In the genomic region with DNA sequence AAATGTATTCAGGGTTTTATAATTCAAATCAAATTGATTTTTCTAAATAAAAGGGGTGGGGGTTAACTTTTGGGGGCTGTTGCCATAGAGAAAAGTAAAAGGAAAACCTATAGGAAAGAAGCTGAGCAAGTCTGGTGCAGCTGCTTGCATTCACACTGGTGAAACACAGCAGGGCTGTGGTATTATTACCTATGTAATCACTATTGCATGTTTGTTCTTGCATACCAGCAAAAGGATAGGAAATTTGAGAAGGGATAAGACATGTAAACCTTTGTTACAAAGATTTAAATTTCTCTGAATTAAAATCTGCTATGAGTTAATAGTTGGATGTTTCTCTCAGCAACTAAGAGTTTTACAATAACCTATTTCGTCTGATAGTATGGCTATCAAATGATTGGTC, we compare ENCODE assay signal across 1 cellular context.
TF ChIP-seq lines count a peak whose summit lies in the region.

No MANE protein-coding gene starts in this region.

TF ChIP-seq in IMR-90, 13 proteins besides CTCF, POLR2A, EP300 and RAD21:
- TF ChIP-seq, protein P1, sequence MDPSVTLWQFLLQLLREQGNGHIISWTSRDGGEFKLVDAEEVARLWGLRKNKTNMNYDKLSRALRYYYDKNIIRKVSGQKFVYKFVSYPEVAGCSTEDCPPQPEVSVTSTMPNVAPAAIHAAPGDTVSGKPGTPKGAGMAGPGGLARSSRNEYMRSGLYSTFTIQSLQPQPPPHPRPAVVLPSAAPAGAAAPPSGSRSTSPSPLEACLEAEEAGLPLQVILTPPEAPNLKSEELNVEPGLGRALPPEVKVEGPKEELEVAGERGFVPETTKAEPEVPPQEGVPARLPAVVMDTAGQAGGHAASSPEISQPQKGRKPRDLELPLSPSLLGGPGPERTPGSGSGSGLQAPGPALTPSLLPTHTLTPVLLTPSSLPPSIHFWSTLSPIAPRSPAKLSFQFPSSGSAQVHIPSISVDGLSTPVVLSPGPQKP (IDR thresholded peaks at IDR 0.05; ENCODE audit: borderline replicate concordance, low read depth, low read length): no peak
- TF ChIP-seq MXI1 (IDR thresholded peaks at IDR 0.05; ENCODE audit: borderline replicate concordance, low read depth, low read length): no peak
- TF ChIP-seq RFX5 (IDR thresholded peaks at IDR 0.05; ENCODE audit: low read depth, low read length): no peak
- no peak for TF ChIP-seq MAZ (IDR thresholded peaks at IDR 0.05; ENCODE audit: borderline replicate concordance, low read depth, low read length)
- no peak for TF ChIP-seq NFE2L2 (IDR thresholded peaks at IDR 0.05; ENCODE audit: low read depth, low read length)
- no peak for TF ChIP-seq SMC3 (IDR thresholded peaks at IDR 0.05; ENCODE audit: low read depth, low read length)
- no peak for TF ChIP-seq FOS (IDR thresholded peaks at IDR 0.05; ENCODE audit: low read depth, low read length)
- TF ChIP-seq RCOR1 (IDR thresholded peaks at IDR 0.05; ENCODE audit: insufficient replicate concordance, low read length): no peak
- TF ChIP-seq CEBPB (IDR thresholded peaks at IDR 0.05; ENCODE audit: low read depth, low read length): no peak
- TF ChIP-seq, protein P2, sequence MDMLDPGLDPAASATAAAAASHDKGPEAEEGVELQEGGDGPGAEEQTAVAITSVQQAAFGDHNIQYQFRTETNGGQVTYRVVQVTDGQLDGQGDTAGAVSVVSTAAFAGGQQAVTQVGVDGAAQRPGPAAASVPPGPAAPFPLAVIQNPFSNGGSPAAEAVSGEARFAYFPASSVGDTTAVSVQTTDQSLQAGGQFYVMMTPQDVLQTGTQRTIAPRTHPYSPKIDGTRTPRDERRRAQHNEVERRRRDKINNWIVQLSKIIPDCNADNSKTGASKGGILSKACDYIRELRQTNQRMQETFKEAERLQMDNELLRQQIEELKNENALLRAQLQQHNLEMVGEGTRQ (IDR thresholded peaks at IDR 0.05; ENCODE audit: low read depth, low read length): no peak
- TF ChIP-seq MAFK (IDR thresholded peaks at IDR 0.05; ENCODE audit: low read depth, low read length): no peak
- no peak for TF ChIP-seq CHD1 (IDR thresholded peaks at IDR 0.05; ENCODE audit: low read depth, low read length)
- TF ChIP-seq BHLHE40 (IDR thresholded peaks at IDR 0.05; ENCODE audit: low read depth, low read length): no peak
